Comparison of ENCODE assay signal across 1 cellular context in genomic region chr1:27366113-27366410, GRCh38.
TF ChIP-seq lines count a peak whose summit lies in the region.

No MANE protein-coding gene starts in this region.

TF ChIP-seq in A549, 52 proteins besides CTCF, POLR2A, EP300 and RAD21 (continued from another document):
- TF ChIP-seq EHF (CRISPR knock-in tag; IDR thresholded peaks at IDR 0.05) (no peak), JUN (IDR thresholded peaks at IDR 0.05) (0 out of 5 replicates have a peak, but pooled peaks of 1 of the 2 experiments have one; percentile 25), FOXS1 (CRISPR knock-in tag; IDR thresholded peaks at IDR 0.05) (no peak), HMGXB4 (CRISPR knock-in tag; IDR thresholded peaks at IDR 0.05; ENCODE audit: borderline replicate concordance) (no peak), POLR2AphosphoS2 (conservative IDR thresholded peaks at IDR 0.05; ENCODE audit: low read length) (no peak), HOXA7 (CRISPR knock-in tag; IDR thresholded peaks at IDR 0.05) (no peak)
